9 cellular contexts compared by ENCODE assay signal in genomic region chr3:19052874-19053273, GRCh38.
"Had no signal": no experiment of that assay in that cellular context is flagged by ENCODE, and none has a peak within 500 bp of the region (broad histone marks: within the 10 kb centered on the region; RNA-seq: fewer than 3 reads in every experiment).

No MANE protein-coding gene starts in this region.

- H2AFZ ChIP-seq: GM23248 had no signal

- DNase-seq: GM23248, GOT3, H9, HCEC 1CT, Karpas-422, KBM-7 had no signal

- FAIRE-seq: H54, HTR-8/SVneo had no signal

- H3K27ac ChIP-seq: GM23248, KMS-11 had no signal

- H3K4me3 ChIP-seq: GM23248 had no signal

- H3K4me2 ChIP-seq: KMS-11 had no signal

- H3K9ac ChIP-seq: GM23248, KMS-11 had no signal
